8 cellular contexts compared by ENCODE assay signal in the genomic region with DNA sequence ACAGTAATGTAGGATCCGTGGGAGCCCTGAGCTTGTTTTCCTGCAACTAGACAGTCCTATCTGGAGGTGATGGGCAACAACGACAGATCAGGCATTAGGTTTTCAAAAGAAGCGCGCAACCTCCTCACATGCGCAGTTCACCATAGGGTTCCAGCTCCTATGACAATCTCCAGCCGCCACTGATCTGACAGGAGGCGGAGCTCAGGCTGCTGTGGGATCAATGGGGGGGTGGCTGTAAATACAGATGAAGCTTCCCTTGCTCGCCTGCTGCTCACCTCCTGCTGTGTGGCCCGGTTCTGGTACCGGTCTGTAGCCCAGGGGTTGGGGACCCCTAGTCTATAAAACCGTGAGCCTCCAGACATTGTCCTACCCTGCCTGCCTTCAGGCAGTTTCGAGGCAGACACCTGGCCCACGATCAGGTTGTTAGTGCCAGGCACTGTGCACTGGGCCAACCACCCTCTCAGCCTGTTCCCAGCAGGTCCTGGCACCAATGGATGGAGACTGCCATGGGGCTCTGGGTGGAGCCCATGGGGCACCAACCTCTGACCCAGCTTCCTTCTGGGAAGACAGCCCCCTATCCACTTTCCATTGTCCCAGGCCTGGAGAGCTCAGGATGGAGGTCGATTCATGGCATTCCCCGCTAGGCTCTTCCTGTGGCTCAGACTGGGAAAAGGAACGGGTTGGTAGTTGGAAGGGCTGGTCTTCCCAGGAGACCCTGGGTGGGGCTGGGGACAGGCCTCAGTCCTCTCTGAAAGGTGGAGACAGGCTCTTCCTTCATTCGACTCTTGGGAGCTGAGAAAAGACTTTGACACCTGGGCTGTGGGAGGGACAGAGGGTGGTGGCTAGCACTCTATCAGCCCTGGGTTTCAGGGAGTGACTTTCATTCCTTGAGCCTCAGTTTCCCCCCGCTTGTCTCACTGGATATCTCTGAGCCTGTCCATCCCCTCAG. TPM values are rescaled to one million over a fixed set of nuclear protein-coding genes. Genes with fewer than 3 reads are reported as not detected.
DNase-seq lines count a peak whose midpoint lies in the region; ATAC-seq, FAIRE-seq and TF ChIP-seq lines count a peak whose summit lies in the region.

No MANE protein-coding gene starts in this region.

- peak overlapping the region in 1 of 2 donors; percentile 66 for H3K4me3 ChIP-seq in testis

- H3K36me3 ChIP-seq in testis (ENCODE audit: low read depth, missing control alignments): no peaks in the 10 kb centered on the region

- TF ChIP-seq CTCF in testis (IDR thresholded peaks at IDR 0.05): no peak

- no peak for FAIRE-seq in H54 (lab: Jason Lieb, UNC)

- H3K27me3 ChIP-seq in testis: no peaks in the 10 kb centered on the region

- H3K27ac ChIP-seq in testis: no peak overlapping the region

- TF ChIP-seq POLR2A in testis (IDR thresholded peaks at IDR 0.05) (no peak), H54 (IDR thresholded peaks at IDR 0.05; ENCODE audit: low read depth, low read length) (no peak)

- WGBS in testis, 2 donors: 70 to 74% methylated on average over 12 to 18 of the region's 18 CpGs

- no peaks in the 10 kb centered on the region for H3K4me1 ChIP-seq in testis

- intact Hi-C loops in testis (cut with DNase I; ENCODE audit: low total_unique reads): no loop called here

- DNase-seq in ELR (ENCODE audit: low read depth) (peak; percentile 26), NCI-H526 (lab: John Stamatoyannopoulos, UW) (peak; percentile 39 to 63), cerebellum (ENCODE audit: low spot score) (peak; percentile 70), midbrain (lab: John Stamatoyannopoulos, UW) (peak; percentile 19), testis (no peak), H54 (ENCODE audit: insufficient read length, low spot score) (no peak)
- DNase-seq in effector CD4-positive, alpha-beta T cell: no peak

- ATAC-seq in GM21423 (IDR thresholded peaks at IDR 0.05; ENCODE audit: unreplicated experiment): no peak

- H3K9me3 ChIP-seq in testis: no peaks in the 10 kb centered on the region

RNA-seq across cellular contexts. Expression of gene ENDOG, which starts 1.7 kb away (rescaled TPM):
- total RNA-seq in cerebellum (6.7 TPM), testis (10 to 100 TPM; 28.9 to 30.4 TPM)
- polyA plus RNA-seq in testis (ENCODE audit: insufficient read depth, low read depth, low replicate concordance): 33.9 TPM

RNA-seq across cellular contexts. Expression of gene SPOUT1, which starts 9.6 kb away (rescaled TPM):
- total RNA-seq in cerebellum (19.5 TPM), testis (10 to 100 TPM; 34.0 to 43.2 TPM)
- polyA plus RNA-seq in testis (ENCODE audit: insufficient read depth, low read depth, low replicate concordance): 14.4 TPM

RNA-seq across cellular contexts. Expression of gene TBC1D13, which starts 32.9 kb away (rescaled TPM):
- total RNA-seq in cerebellum: 8.4 TPM
- total RNA-seq in testis: 10 to 100 TPM; 14.3 to 15.7 TPM
- polyA plus RNA-seq in testis (ENCODE audit: insufficient read depth, low read depth, low replicate concordance): 15.5 TPM

RNA-seq across cellular contexts. Expression of gene ZER1, which starts 48.3 kb away (rescaled TPM):
- total RNA-seq in cerebellum (21.8 TPM), testis (100 to 1,000 TPM in 1 of 2 donors, 10 to 100 TPM in 1; 96.8 to 112 TPM)
- polyA plus RNA-seq in testis (ENCODE audit: insufficient read depth, low read depth, low replicate concordance): 118 TPM

Comparison
In these comparisons a context has a peak if more than half of its experiments do, and no peak if none do; other contexts are left out.
1. DNase-seq: peak in ELR (single experiment), NCI-H526 (2 of 2), cerebellum (single experiment) and midbrain (single experiment); none in testis (single experiment), H54 (single experiment) and effector CD4-positive, alpha-beta T cell (single experiment).